ENCODE assay signal across 7 cellular contexts in the genomic region with DNA sequence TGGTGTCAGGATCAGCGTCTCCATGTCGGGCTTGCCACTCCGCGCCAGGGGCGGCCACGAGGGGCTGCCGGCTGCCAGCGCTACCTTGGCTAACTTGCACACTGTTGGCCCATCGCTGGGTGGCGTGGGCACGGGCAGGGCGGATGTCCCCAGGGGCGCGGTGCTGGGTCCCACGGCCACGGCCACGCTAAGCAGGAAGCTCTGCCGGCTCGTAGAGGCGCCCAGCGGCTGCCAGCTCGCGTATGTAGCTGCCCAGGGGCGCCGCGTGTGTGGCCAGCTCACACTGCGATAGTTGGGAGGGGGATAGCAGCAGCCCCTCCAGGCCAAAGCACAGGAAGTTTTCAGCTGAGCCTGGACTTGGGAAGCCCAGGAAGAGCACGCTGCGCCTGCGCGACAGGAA.
"Had no signal": no experiment of that assay in that cellular context is flagged by ENCODE, and none has a peak within 500 bp of the region (broad histone marks: within the 10 kb centered on the region; RNA-seq: fewer than 3 reads in every experiment).

No MANE protein-coding gene starts in this region.

- H3K27ac Mint-ChIP-seq: GM23338, H9 had no signal

- DNase-seq: H9, HCEC 1CT, IMR-90 had no signal

- H3K4me3 Mint-ChIP-seq: GM23338, H9 had no signal

- H3K4me1 Mint-ChIP-seq: GM23338, H9 had no signal

- FAIRE-seq: H1, H54, HTR-8/SVneo had no signal

- H3K4me3 ChIP-seq: GM23338 had no signal

- ATAC-seq: GM23338 had no signal
